Comparison of ENCODE assay signal across 11 cellular contexts in the genomic region with DNA sequence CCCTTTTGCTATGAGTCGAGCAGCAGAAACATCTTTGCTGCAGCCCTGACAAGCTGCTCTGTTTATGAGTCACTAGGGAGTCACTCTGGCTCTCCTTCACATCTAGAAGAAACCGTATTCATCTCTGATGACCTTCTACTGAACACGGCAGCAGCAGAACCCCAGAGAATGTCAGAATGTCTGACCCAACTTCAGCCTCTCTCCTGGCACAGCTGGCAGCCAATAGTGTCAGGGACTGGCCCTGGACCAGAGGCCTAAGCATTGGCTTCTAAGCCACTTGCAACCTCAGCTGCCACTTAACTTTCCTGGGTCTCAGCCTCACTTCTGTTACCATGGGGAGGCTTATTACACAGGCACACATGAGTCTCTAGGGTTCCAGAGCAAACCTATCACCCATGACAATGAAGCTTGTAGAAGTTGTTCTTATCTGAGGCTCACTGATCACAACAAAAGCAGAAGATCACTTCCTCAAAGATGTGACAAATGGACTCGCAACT.
A peak's percentile ranks its signal among the peaks of the same experiment; 100 is the strongest.
DNase-seq lines count a peak whose midpoint lies in the region; ATAC-seq, FAIRE-seq and TF ChIP-seq lines count a peak whose summit lies in the region.
"Had no signal": no experiment of that assay in that cellular context is flagged by ENCODE, and none has a peak within 500 bp of the region (broad histone marks: within the 10 kb centered on the region; RNA-seq: fewer than 3 reads in every experiment).

No MANE protein-coding gene starts in this region.

- H3K9me3 Mint-ChIP-seq in natural killer cell treated with Interleukin-12 subunit alpha and Interleukin-12 subunit beta and Interleukin-15 and Interleukin-18, amount 100 ng/mL, for 72 hours, result no peaks in the 10 kb centered on the region
- peaks cover 0 to 4% of the 10 kb centered on the region in 2 donors for H3K9me3 Mint-ChIP-seq in natural killer cell

- peaks cover 34 to 40% of the 10 kb centered on the region in 2 donors for H3K27me3 Mint-ChIP-seq in natural killer cell treated with Interleukin-12 subunit alpha and Interleukin-12 subunit beta and Interleukin-15 and Interleukin-18, amount 100 ng/mL, for 72 hours
- H3K27me3 Mint-ChIP-seq in natural killer cell (ENCODE audit: low read depth in 2 of 2), result peaks cover 32 to 35% of the 10 kb centered on the region in 2 donors

- H3K4me1 Mint-ChIP-seq in natural killer cell treated with Interleukin-12 subunit alpha and Interleukin-12 subunit beta and Interleukin-15 and Interleukin-18, amount 100 ng/mL, for 72 hours (ENCODE audit: low read depth in 2 of 2), result peaks cover 0 to 6% of the 10 kb centered on the region in 2 donors
- peaks cover 0 to 6% of the 10 kb centered on the region in 2 donors for H3K4me1 Mint-ChIP-seq in natural killer cell
- H3K4me1 Mint-ChIP-seq: neural crest cell had no signal

- no peak overlapping the region for H3K4me3 Mint-ChIP-seq in natural killer cell treated with Interleukin-12 subunit alpha and Interleukin-12 subunit beta and Interleukin-15 and Interleukin-18, amount 100 ng/mL, for 72 hours
- H3K4me3 Mint-ChIP-seq in natural killer cell, result no peak overlapping the region
- H3K4me3 Mint-ChIP-seq: neural crest cell, WTC11 had no signal

- no peak for TF ChIP-seq POLR2A in H54 (IDR thresholded peaks at IDR 0.05; ENCODE audit: low read depth, low read length)

- DNase-seq in natural killer cell treated with Interleukin-12 subunit alpha and Interleukin-12 subunit beta and Interleukin-15 and Interleukin-18, amount 100 ng/mL, for 72 hours (ENCODE audit: low spot score), result peak; percentile 31
- no peak for DNase-seq in natural killer cell
- DNase-seq in OCI-M1 (lab: John Stamatoyannopoulos, UW), result peak; percentile 47
- peak; percentile 30 for DNase-seq in fibroblast of peridontal ligament (ENCODE audit: extremely low read depth)
- peak; percentile 33 for DNase-seq in stromal cell of bone marrow (ENCODE audit: low read depth)
- no peak for DNase-seq in H54 (ENCODE audit: insufficient read length, low spot score)
- DNase-seq in cerebellar nuclear complex (lab: John Stamatoyannopoulos, UW), result no peak

- peak in 1 of 2 donors; percentile 65 for ATAC-seq in natural killer cell treated with Interleukin-12 subunit alpha and Interleukin-12 subunit beta and Interleukin-15 and Interleukin-18, amount 100 ng/mL, for 72 hours
- ATAC-seq in natural killer cell (no peak), GM21723 (IDR thresholded peaks at IDR 0.05; ENCODE audit: unreplicated experiment) (no peak)
- ATAC-seq: body of pancreas, WTC11 had no signal

- H3K36me3 Mint-ChIP-seq in natural killer cell treated with Interleukin-12 subunit alpha and Interleukin-12 subunit beta and Interleukin-15 and Interleukin-18, amount 100 ng/mL, for 72 hours, result no peaks in the 10 kb centered on the region
- H3K36me3 Mint-ChIP-seq in natural killer cell, result no peaks in the 10 kb centered on the region
- H3K36me3 Mint-ChIP-seq: WTC11 had no signal

- no peak for TF ChIP-seq CTCF in natural killer cell (IDR thresholded peaks at IDR 0.05)

- intact Hi-C loops in natural killer cell (cut with micrococcal nuclease), result loop anchor here (2.0 kb wide), 1 partner anchor 19 kb away; no protein-coding TSS in a partner anchor

- FAIRE-seq in H54 (lab: Jason Lieb, UNC), result no peak

- H3K27ac Mint-ChIP-seq in natural killer cell treated with Interleukin-12 subunit alpha and Interleukin-12 subunit beta and Interleukin-15 and Interleukin-18, amount 100 ng/mL, for 72 hours, result no peak overlapping the region
- H3K27ac Mint-ChIP-seq in natural killer cell, result no peak overlapping the region
- H3K27ac Mint-ChIP-seq: WTC11 had no signal

Comparison
In these comparisons a context has a peak if more than half of its experiments do, and no peak if none do; other contexts are left out.
1. DNase-seq: peak in natural killer cell treated with Interleukin-12 subunit alpha and Interleukin-12 subunit beta and Interleukin-15 and Interleukin-18, amount 100 ng/mL, for 72 hours (single experiment), OCI-M1 (single experiment), fibroblast of peridontal ligament (single experiment) and stromal cell of bone marrow (single experiment); none in natural killer cell (single experiment), H54 (single experiment) and cerebellar nuclear complex (0 of 2).